29 cellular contexts compared by ENCODE assay signal in the genomic region with DNA sequence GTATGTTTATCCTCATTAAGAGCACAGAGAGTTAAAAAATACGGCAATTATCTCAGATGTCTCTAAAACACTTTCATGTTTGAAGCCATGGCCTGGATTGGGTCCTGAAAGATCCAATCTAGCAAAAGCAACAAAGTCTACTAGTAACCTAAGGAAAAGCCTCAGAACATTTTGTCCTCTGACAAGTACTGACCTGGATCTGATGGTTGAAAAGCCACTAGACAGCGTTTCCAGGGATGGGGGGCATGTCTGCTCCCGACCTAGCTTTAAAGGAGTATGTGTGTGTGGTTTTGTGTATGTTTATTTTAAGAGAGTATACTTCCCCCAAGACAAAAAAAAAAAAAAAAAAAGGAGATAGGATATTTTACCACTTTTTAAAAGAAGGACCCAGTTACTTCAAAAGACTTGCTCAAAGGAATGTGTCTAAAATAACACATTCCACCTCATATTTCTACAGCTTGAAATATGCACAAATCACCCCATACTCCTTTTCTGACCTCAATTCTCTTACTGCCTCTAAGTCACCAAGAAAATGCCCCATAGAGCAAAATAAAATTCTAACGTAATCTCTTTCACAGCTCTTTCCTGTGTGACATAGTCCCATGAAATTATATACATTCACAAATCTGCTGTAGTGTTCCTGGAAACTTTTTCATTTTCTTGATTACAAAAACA.
"Had no signal": no experiment of that assay in that cellular context is flagged by ENCODE, and none has a peak within 500 bp of the region (broad histone marks: within the 10 kb centered on the region; RNA-seq: fewer than 3 reads in every experiment).

No MANE protein-coding gene starts in this region.

- H3K9me3 Mint-ChIP-seq: activated CD4-positive, alpha-beta T cell treated with anti-CD3 and anti-CD28 coated beads, Interleukin-2, amount 10 ng/mL, durations not matched to agents 7 days and 5 days; activated T-cell treated with anti-CD3 and anti-CD28 coated beads, Interleukin-2, amount 50 U/mL, for 24 hours; activated T-helper 2 cell treated with anti-CD3 and anti-CD28 coated beads, Interferon-gamma antibody, Interleukin-2, Interleukin-4, amounts not matched to agents 10 μg/mL and 5 μg/mL and 100 μg/mL, durations not matched to agents 14 hours and 24 hours and 36 hours; effector memory CD8-positive, alpha-beta T cell; nephron progenitor cell; stimulated activated memory B cell treated with anti-CD40 and anti-IgM and Interleukin-4, amounts not matched to agents 10 μg/mL and 1 μg/mL and 100 μg/mL, for 72 hours had no signal

- H3K4me2 ChIP-seq: SK-N-SH had no signal

- ATAC-seq: effector memory CD8-positive, alpha-beta T cell; esophagus mucosa; heart right ventricle; left lung; right lobe of liver; stimulated activated memory B cell treated with anti-CD40 and anti-IgM and Interleukin-4, amounts not matched to agents 10 μg/mL and 1 μg/mL and 100 μg/mL, for 72 hours had no signal

- H3K4me3 Mint-ChIP-seq: activated CD4-positive, alpha-beta T cell treated with anti-CD3 and anti-CD28 coated beads, Interleukin-2, amount 10 ng/mL, durations not matched to agents 7 days and 5 days; activated naive CD8-positive, alpha-beta T cell; activated T-cell treated with anti-CD3 and anti-CD28 coated beads, Interleukin-2, amount 50 U/mL, for 24 hours; effector memory CD8-positive, alpha-beta T cell; nephron progenitor cell; stimulated activated memory B cell treated with anti-CD40 and anti-IgM and Interleukin-4, amounts not matched to agents 10 μg/mL and 1 μg/mL and 100 μg/mL, for 72 hours had no signal

- H3K4me3 ChIP-seq: dorsolateral prefrontal cortex, heart right ventricle, left lung, lung, right lobe of liver, stomach, suprapubic skin, uterus had no signal

- H3K27ac Mint-ChIP-seq: activated CD4-positive, alpha-beta T cell treated with anti-CD3 and anti-CD28 coated beads, Interleukin-2, amount 10 ng/mL, durations not matched to agents 7 days and 5 days; activated naive CD8-positive, alpha-beta T cell; activated T-cell treated with anti-CD3 and anti-CD28 coated beads, Interleukin-2, amount 50 U/mL, for 24 hours; activated T-helper 2 cell treated with anti-CD3 and anti-CD28 coated beads, Interferon-gamma antibody, Interleukin-2, Interleukin-4, amounts not matched to agents 10 μg/mL and 5 μg/mL and 100 μg/mL, durations not matched to agents 14 hours and 24 hours and 36 hours; effector memory CD8-positive, alpha-beta T cell; nephron progenitor cell; stimulated activated memory B cell treated with anti-CD40 and anti-IgM and Interleukin-4, amounts not matched to agents 10 μg/mL and 1 μg/mL and 100 μg/mL, for 72 hours had no signal

- H3K9me3 ChIP-seq: heart right ventricle, left lung, right lobe of liver, SK-N-SH, stomach, suprapubic skin, uterus had no signal

- FAIRE-seq: astrocyte, endothelial cell of umbilical vein had no signal

- H3K9ac ChIP-seq: SK-N-SH had no signal

- H3K36me3 ChIP-seq: heart right ventricle, left lung, right lobe of liver, stomach, suprapubic skin, uterus, WERI-Rb-1 had no signal

- H3K4me1 Mint-ChIP-seq: activated CD4-positive, alpha-beta T cell treated with anti-CD3 and anti-CD28 coated beads, Interleukin-2, amount 10 ng/mL, durations not matched to agents 7 days and 5 days; nephron progenitor cell; stimulated activated memory B cell treated with anti-CD40 and anti-IgM and Interleukin-4, amounts not matched to agents 10 μg/mL and 1 μg/mL and 100 μg/mL, for 72 hours had no signal

- H3K27ac ChIP-seq: heart right ventricle, right lobe of liver, stomach, suprapubic skin, uterus, WERI-Rb-1 had no signal

- H3K27me3 ChIP-seq: dorsolateral prefrontal cortex, heart right ventricle, left lung, right lobe of liver, stomach, suprapubic skin, uterus had no signal

- H3K36me3 Mint-ChIP-seq: activated naive CD8-positive, alpha-beta T cell; stimulated activated memory B cell treated with anti-CD40 and anti-IgM and Interleukin-4, amounts not matched to agents 10 μg/mL and 1 μg/mL and 100 μg/mL, for 72 hours had no signal

- DNase-seq: activated CD4-positive, alpha-beta T cell treated with anti-CD3 and anti-CD28 coated beads, Interleukin-2, amount 10 ng/mL, durations not matched to agents 7 days and 5 days; activated CD4-positive, CD25-positive, alpha-beta regulatory T cell treated with anti-CD3 and anti-CD28 coated beads, Interleukin-2, amount 50 U/mL, for 72 hours; activated CD8-positive, alpha-beta memory T cell treated with anti-CD3 and anti-CD28 coated beads for 24 hours; activated CD8-positive, alpha-beta memory T cell treated with anti-CD3 and anti-CD28 coated beads, Interleukin-2, amount 50 U/mL, for 4 hours; activated naive CD4-positive, alpha-beta T cell; activated T-cell treated with anti-CD3 and anti-CD28 coated beads, Interleukin-2, amount 50 U/mL, for 24 hours; dorsolateral prefrontal cortex; effector memory CD8-positive, alpha-beta T cell; heart right ventricle; left lung; nephron progenitor cell; posterior cingulate gyrus; right lobe of liver; SK-N-SH; small intestine; stimulated activated CD4-positive, alpha-beta T cell treated with anti-CD3 and anti-CD28 coated beads, Interleukin-15, amount 100 ng/mL, for 24 hours; stomach; T-helper 2 cell; trophoblast cell; uterus; WERI-Rb-1 had no signal

- H3K4me1 ChIP-seq: left lung, suprapubic skin, uterus had no signal
